2 cellular contexts compared by ENCODE assay signal in the genomic region with DNA sequence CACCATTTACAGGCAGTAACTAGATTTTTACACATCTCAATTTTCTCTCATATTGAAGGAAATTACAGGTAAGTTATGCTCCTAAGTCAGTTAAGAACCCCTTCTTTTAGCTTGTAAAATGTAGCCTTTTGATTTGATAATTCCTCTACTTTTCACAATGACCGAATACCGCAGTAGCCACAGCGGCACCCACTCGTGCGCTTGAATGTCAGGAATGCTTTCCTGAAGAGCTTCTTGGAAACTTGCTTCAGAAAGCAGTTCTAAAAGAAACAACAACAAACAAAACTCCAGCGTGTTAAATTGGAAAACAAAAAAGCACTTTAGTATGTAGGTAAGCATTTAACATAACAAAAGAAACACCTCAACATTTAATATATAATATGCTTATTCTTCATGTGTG.
TF ChIP-seq lines count a peak whose summit lies in the region.

No MANE protein-coding gene starts in this region.

TF ChIP-seq in GM23338, 12 proteins besides CTCF, POLR2A, EP300 and RAD21:
- no peak for TF ChIP-seq EZH2phosphoT487 (IDR thresholded peaks at IDR 0.05; ENCODE audit: unreplicated experiment)
- peak; percentile 18; the same call in 1 of the 2 replicates for TF ChIP-seq NANOG (IDR thresholded peaks at IDR 0.05; ENCODE audit: borderline replicate concordance)
- TF ChIP-seq CREB1 (CRISPR knock-in tag; IDR thresholded peaks at IDR 0.05; ENCODE audit: low read depth), result no peak
TF ChIP-seq in GM23338: peak in this region for 1.

TF ChIP-seq in H1, 55 proteins besides CTCF, POLR2A, EP300 and RAD21:
- TF ChIP-seq SIN3A (conservative IDR thresholded peaks at IDR 0.05 in 1 of 2, IDR thresholded peaks at IDR 0.05 in 1 of 2; ENCODE audit: low read depth in 1 of 2, low read length in 2 of 2), result no peak
- TF ChIP-seq TBP (IDR thresholded peaks at IDR 0.05; ENCODE audit: low read depth, low read length), result no peak
- no peak for TF ChIP-seq CTBP2 (IDR thresholded peaks at IDR 0.05; ENCODE audit: borderline replicate concordance, insufficient read depth, insufficient read length, low read length)
- TF ChIP-seq CHD1 (IDR thresholded peaks at IDR 0.05; ENCODE audit: low read depth, low read length), result no peak
- TF ChIP-seq FOSL1 (IDR thresholded peaks at IDR 0.05; ENCODE audit: insufficient read depth, low read depth, low read length), result no peak
- TF ChIP-seq RFX5 (IDR thresholded peaks at IDR 0.05; ENCODE audit: borderline replicate concordance, low read depth, low read length), result no peak
- TF ChIP-seq KDM5A (IDR thresholded peaks at IDR 0.05; ENCODE audit: low read length), result no peak
- peak; percentile 83 for TF ChIP-seq TEAD4 (IDR thresholded peaks at IDR 0.05; ENCODE audit: low read depth, low read length)
- TF ChIP-seq SP2 (IDR thresholded peaks at IDR 0.05; ENCODE audit: low read length), result no peak
- TF ChIP-seq CREB1 (IDR thresholded peaks at IDR 0.05), result no peak
- TF ChIP-seq HDAC2 (IDR thresholded peaks at IDR 0.05; ENCODE audit: borderline replicate concordance in 1 of 2, low read depth in 2 of 2, low read length in 2 of 2), result peak; percentile 66 to 97; a peak in 1 of 4 replicates
- TF ChIP-seq SIX5 (IDR thresholded peaks at IDR 0.05; ENCODE audit: low read depth, low read length), result no peak
- TF ChIP-seq MAFK (IDR thresholded peaks at IDR 0.05; ENCODE audit: low read depth, low read length), result no peak
- no peak for TF ChIP-seq PHF8 (conservative IDR thresholded peaks at IDR 0.05; ENCODE audit: low read depth, low read length)
- TF ChIP-seq GABPA (IDR thresholded peaks at IDR 0.05; ENCODE audit: borderline replicate concordance, insufficient read depth, low read length), result no peak
- no peak for TF ChIP-seq BRCA1 (IDR thresholded peaks at IDR 0.05; ENCODE audit: low read depth, low read length)
- TF ChIP-seq SIRT6 (IDR thresholded peaks at IDR 0.05; ENCODE audit: low read length), result no peak
- TF ChIP-seq GTF2F1 (IDR thresholded peaks at IDR 0.05; ENCODE audit: borderline replicate concordance, low read depth, low read length), result no peak
- no peak for TF ChIP-seq RNF2 (IDR thresholded peaks at IDR 0.05; ENCODE audit: borderline replicate concordance, low read depth, low read length, missing control alignments, poor library complexity, severe bottlenecking)
- TF ChIP-seq NANOG (IDR thresholded peaks at IDR 0.05; ENCODE audit: insufficient read depth, low read depth, low read length, poor library complexity, severe bottlenecking), result peak; percentile 37
- no peak for TF ChIP-seq POU5F1 (IDR thresholded peaks at IDR 0.05; ENCODE audit: low read depth, low read length)
- TF ChIP-seq SP4 (IDR thresholded peaks at IDR 0.05; ENCODE audit: low read length), result no peak
- TF ChIP-seq BACH1 (IDR thresholded peaks at IDR 0.05; ENCODE audit: low read length), result peak; percentile 50; the same call in 1 of the 2 replicates
- no peak for TF ChIP-seq EZH2 (IDR thresholded peaks at IDR 0.05; ENCODE audit: low read depth, low read length, severe bottlenecking)
- TF ChIP-seq TAF7 (optimal IDR thresholded peaks at IDR 0.05; ENCODE audit: borderline replicate concordance, low read depth, low read length), result no peak
- no peak for TF ChIP-seq MAX (IDR thresholded peaks at IDR 0.05)
- no peak for TF ChIP-seq CBX8 (IDR thresholded peaks at IDR 0.05; ENCODE audit: borderline replicate concordance, low read depth, low read length)
- TF ChIP-seq EGR1 (IDR thresholded peaks at IDR 0.05; ENCODE audit: borderline replicate concordance, low read depth, low read length), result no peak
- TF ChIP-seq NRF1 (IDR thresholded peaks at IDR 0.05; ENCODE audit: low read depth, low read length), result no peak
